In the genomic region with DNA sequence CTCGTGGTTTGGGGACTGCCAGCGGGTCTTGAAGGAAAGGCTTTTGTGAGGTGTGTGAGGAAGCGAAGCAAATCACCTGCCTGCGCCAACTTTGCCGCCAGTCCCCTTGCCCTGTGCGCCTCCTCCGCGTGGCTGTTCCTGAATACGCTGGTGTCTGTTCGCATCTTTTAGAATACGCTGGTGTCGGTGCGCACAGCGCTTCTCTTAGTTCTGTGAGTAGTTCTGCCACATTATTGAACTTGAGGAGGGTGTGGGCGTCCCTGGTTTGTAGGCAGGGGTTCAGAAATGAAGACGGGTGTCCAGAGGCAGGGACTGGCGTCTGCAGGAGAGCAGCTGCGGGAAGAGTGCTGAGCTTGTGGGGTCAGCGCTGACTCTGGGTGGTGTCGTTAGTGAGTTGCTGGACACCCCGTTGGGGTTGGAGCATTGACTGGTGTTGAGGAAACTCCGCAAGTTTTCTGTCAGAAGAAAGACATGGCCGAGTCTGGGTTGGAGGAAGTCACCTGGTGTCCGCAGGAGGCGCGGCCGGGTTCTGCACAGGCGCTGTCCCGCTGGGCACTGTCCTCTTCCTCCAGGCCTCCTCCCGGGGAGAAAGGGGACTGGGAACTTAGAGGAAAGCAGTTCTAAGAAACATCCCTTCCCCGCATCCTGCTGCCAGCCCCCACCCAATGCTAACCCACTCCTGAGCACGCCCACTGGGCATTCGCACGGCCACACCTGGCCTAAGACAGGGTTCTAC, we compare ENCODE assay signal across 8 cellular contexts. TPM values are rescaled to one million over a fixed set of nuclear protein-coding genes. Genes with fewer than 3 reads are reported as not detected.
DNase-seq lines count a peak whose midpoint lies in the region; ATAC-seq, FAIRE-seq and TF ChIP-seq lines count a peak whose summit lies in the region.

No MANE protein-coding gene starts in this region.

- H3K27me3 ChIP-seq in BLaER1 (no peaks in the 10 kb centered on the region), esophagus muscularis mucosa (no peaks in the 10 kb centered on the region), upper lobe of left lung (no peaks in the 10 kb centered on the region)

- ATAC-seq in naive B cell (ENCODE audit: low read depth in 2 of 2): peak; percentile 7 to 19
- peak; percentile 20 to 78 for ATAC-seq in upper lobe of left lung (ENCODE audit: low FRiP score in 2 of 2)

- peak overlapping the region; percentile 100 for H3K4me3 Mint-ChIP-seq in activated CD4-positive, alpha-beta T cell treated with anti-CD3 and anti-CD28 coated beads, Interleukin-2, amount 10 ng/mL, durations not matched to agents 24 days and 14 days
- peak overlapping the region; percentile 95 to 100 (median 99) for H3K4me3 Mint-ChIP-seq in naive B cell

- peak overlapping the region; percentile 87 for H3K4me3 ChIP-seq in BLaER1
- peak overlapping the region; percentile 72 to 99 (median 85) for H3K4me3 ChIP-seq in esophagus muscularis mucosa
- H3K4me3 ChIP-seq in upper lobe of left lung: peak overlapping the region; percentile 61 to 78 (median 72)

- peaks cover 11% of the 10 kb centered on the region; the same call in 1 of the 2 replicates for H4K20me1 ChIP-seq in BLaER1

- H3K9me3 Mint-ChIP-seq in activated CD4-positive, alpha-beta T cell treated with anti-CD3 and anti-CD28 coated beads, Interleukin-2, amount 10 ng/mL, durations not matched to agents 24 days and 14 days: peaks cover 22% of the 10 kb centered on the region
- H3K9me3 Mint-ChIP-seq in naive B cell: peaks cover 5 to 85% (median 32%) of the 10 kb centered on the region in 7 donors

- no peak for TF ChIP-seq EP300 in esophagus muscularis mucosa (IDR thresholded peaks at IDR 0.05)
- TF ChIP-seq EP300 in upper lobe of left lung (IDR thresholded peaks at IDR 0.05): no peak

- intact Hi-C loops in activated CD4-positive, alpha-beta T cell treated with anti-CD3 and anti-CD28 coated beads, Interleukin-2, amount 10 ng/mL, durations not matched to agents 24 days and 14 days (cut with micrococcal nuclease): no loop called here
- intact Hi-C loops in esophagus muscularis mucosa (cut with DNase I): no loop called here

- 4% methylated on average over 24 of the region's 34 CpGs for WGBS in esophagus muscularis mucosa
- 4 to 32% methylated on average over 18 to 34 of the region's 34 CpGs for WGBS in upper lobe of left lung, 2 donors

- peaks cover 16% of the 10 kb centered on the region for H3K36me3 ChIP-seq in BLaER1
- H3K36me3 ChIP-seq in esophagus muscularis mucosa: peaks cover 0 to 25% (median 21%) of the 10 kb centered on the region in 4 donors
- peaks cover 0 to 23% (median 6%) of the 10 kb centered on the region in 4 donors for H3K36me3 ChIP-seq in upper lobe of left lung

- DNase-seq in GM19239 (ENCODE audit: insufficient read length, low spot score) (no peak), HUDEP-2 (lab: John Stamatoyannopoulos, UW; ENCODE audit: unreplicated experiment in 76 of 76) (peak in 48 of 76 experiments; percentile 2 to 66 (median 26)), esophagus muscularis mucosa (ENCODE audit: extremely low spot score) (no peak), naive B cell (peak; percentile 6), upper lobe of left lung (peak; percentile 73 to 79), globus pallidus (ENCODE audit: low spot score) (no peak)
- DNase-seq in activated CD4-positive, alpha-beta T cell treated with anti-CD3 and anti-CD28 coated beads, Interleukin-2, amount 10 ng/mL, durations not matched to agents 24 days and 14 days: peak; percentile 76

- peak; percentile 26 for FAIRE-seq in GM19239 (lab: Jason Lieb, UNC)

- H3K27me3 Mint-ChIP-seq in activated CD4-positive, alpha-beta T cell treated with anti-CD3 and anti-CD28 coated beads, Interleukin-2, amount 10 ng/mL, durations not matched to agents 24 days and 14 days: no peaks in the 10 kb centered on the region
- H3K27me3 Mint-ChIP-seq in naive B cell: no peaks in the 10 kb centered on the region

- H3K9ac ChIP-seq in BLaER1: peak overlapping the region; percentile 97

- peaks cover 36% of the 10 kb centered on the region for H3K36me3 Mint-ChIP-seq in activated CD4-positive, alpha-beta T cell treated with anti-CD3 and anti-CD28 coated beads, Interleukin-2, amount 10 ng/mL, durations not matched to agents 24 days and 14 days (ENCODE audit: low read depth)
- peaks cover 8 to 22% of the 10 kb centered on the region in 2 donors for H3K36me3 Mint-ChIP-seq in naive B cell

- H3K27ac ChIP-seq in BLaER1: peak overlapping the region; percentile 94
- H3K27ac ChIP-seq in esophagus muscularis mucosa (replicated peaks in 1 of 4): peak overlapping the region; percentile 86 to 96 (median 91)
- H3K27ac ChIP-seq in upper lobe of left lung: peak overlapping the region; percentile 82 to 95 (median 92)

- TF ChIP-seq CTCF in esophagus muscularis mucosa (IDR thresholded peaks at IDR 0.05): no peak
- TF ChIP-seq CTCF in upper lobe of left lung (IDR thresholded peaks at IDR 0.05): no peak

- peak overlapping the region; percentile 97 for H3K4me2 ChIP-seq in BLaER1

- H3K9me3 ChIP-seq in BLaER1: peaks cover 35% of the 10 kb centered on the region
- peaks cover 0 to 4% (median 0%) of the 10 kb centered on the region in 4 donors for H3K9me3 ChIP-seq in esophagus muscularis mucosa
- H3K9me3 ChIP-seq in upper lobe of left lung: peaks cover 0 to 27% (median 13%) of the 10 kb centered on the region in 4 donors

- peaks cover 37% of the 10 kb centered on the region for H3K4me1 ChIP-seq in BLaER1
- H3K4me1 ChIP-seq in esophagus muscularis mucosa: peaks cover 15 to 22% (median 20%) of the 10 kb centered on the region in 4 donors
- peaks cover 10 to 17% (median 10%) of the 10 kb centered on the region in 4 donors for H3K4me1 ChIP-seq in upper lobe of left lung

- TF ChIP-seq POLR2A in esophagus muscularis mucosa (IDR thresholded peaks at IDR 0.05; ENCODE audit: low read depth): no peak
- no peak for TF ChIP-seq POLR2A in upper lobe of left lung (IDR thresholded peaks at IDR 0.05)

- peaks cover 25% of the 10 kb centered on the region for H3K4me1 Mint-ChIP-seq in activated CD4-positive, alpha-beta T cell treated with anti-CD3 and anti-CD28 coated beads, Interleukin-2, amount 10 ng/mL, durations not matched to agents 24 days and 14 days
- peaks cover 26 to 46% (median 33%) of the 10 kb centered on the region in 3 donors for H3K4me1 Mint-ChIP-seq in naive B cell

- H3K27ac Mint-ChIP-seq in activated CD4-positive, alpha-beta T cell treated with anti-CD3 and anti-CD28 coated beads, Interleukin-2, amount 10 ng/mL, durations not matched to agents 24 days and 14 days: peak overlapping the region; percentile 99
- H3K27ac Mint-ChIP-seq in naive B cell: peak overlapping the region; percentile 96 to 99 (median 98)

RNA-seq across cellular contexts. Expression of a gene that starts 1.0 kb away (rescaled TPM):
- total RNA-seq in activated CD4-positive, alpha-beta T cell treated with anti-CD3 and anti-CD28 coated beads, Interleukin-2, amount 10 ng/mL, durations not matched to agents 24 days and 14 days: 7.6 and 7.7 TPM in 2 replicates
- total RNA-seq in esophagus muscularis mucosa (10 to 100 TPM in 1 of 4 donors, 1 to 10 TPM in 3; 4.6 to 16.2 (median 5.7) TPM), upper lobe of left lung (10 to 100 TPM in 2 of 6 donors, 1 to 10 TPM in 4; 4.7 to 15.7 (median 5.8) TPM)
- polyA plus RNA-seq in naive B cell (ENCODE audit: low read depth in 6 of 6): 10 to 100 TPM in 3 of 6 donors, 1 to 10 TPM in 3; 4.0 to 11.4 (median 8.7) TPM

Comparison
In these comparisons a context has a peak if more than half of its experiments do, and no peak if none do; other contexts are left out.
1. DNase-seq: peak in HUDEP-2 (48 of 76), activated CD4-positive, alpha-beta T cell treated with anti-CD3 and anti-CD28 coated beads, Interleukin-2, amount 10 ng/mL, durations not matched to agents 24 days and 14 days (single experiment), naive B cell (single experiment) and upper lobe of left lung (2 of 2); none in GM19239 (single experiment), esophagus muscularis mucosa (single experiment) and globus pallidus (single experiment).
2. Peak in every context shown above with its lines, with median percentiles within 50 percentile points of each other: H3K27ac ChIP-seq and H3K4me3 ChIP-seq.